In genomic region chrX:153674219-153674851, GRCh38 we compare ENCODE assay signal across 21 cellular contexts. TPM values are rescaled to one million over a fixed set of nuclear protein-coding genes. Genes with fewer than 3 reads are reported as not detected.
A peak's percentile ranks its signal among the peaks of the same experiment; 100 is the strongest.
DNase-seq lines count a peak whose midpoint lies in the region; ATAC-seq, FAIRE-seq and TF ChIP-seq lines count a peak whose summit lies in the region.
"Had no signal": no experiment of that assay in that cellular context is flagged by ENCODE, and none has a peak within 500 bp of the region (broad histone marks: within the 10 kb centered on the region; RNA-seq: fewer than 3 reads in every experiment).

No MANE protein-coding gene starts in this region.

- H3F3A ChIP-seq in GM23338 (replicated peaks; ENCODE audit: low read depth): no peaks in the 10 kb centered on the region

- peaks cover 13% of the 10 kb centered on the region for H3K27me3 Mint-ChIP-seq in GM23338 (ENCODE audit: insufficient read depth, low read depth, poor library complexity)
- H3K27me3 Mint-ChIP-seq in naive thymus-derived CD8-positive, alpha-beta T cell: peaks cover 6 to 24% (median 17%) of the 10 kb centered on the region in 5 donors

- in situ Hi-C loops in transverse colon (cut with MboI; ENCODE audit: low pct_ligation_motif_present in 1 of 4, low pct_unique_long_range_greater_than_20kb in 1 of 4, low sequenced_read_pairs in 3 of 4): loop anchor here (25.0 kb wide), 2 partner anchors 112 to 712 kb away; no protein-coding TSS in a partner anchor

- 83% methylated on average over 27 of the region's 27 CpGs; no CpG with 5 or more reads in 1 of the 2 donors for WGBS in transverse colon (ENCODE audit: low coverage in 1 of 2), 2 donors

- H3K4me3 ChIP-seq in GM23338 (peak overlapping the region; percentile 30; the same call in 1 of the 2 replicates), transverse colon (no peak overlapping the region)

- no peaks in the 10 kb centered on the region for H3K9me3 ChIP-seq in transverse colon

- peak; percentile 67 for ATAC-seq in GM23338
- ATAC-seq in naive thymus-derived CD8-positive, alpha-beta T cell: no peak
- ATAC-seq: activated CD8-positive, alpha-beta T cell treated with anti-CD3 and anti-CD28 coated beads, Interleukin-2, amount 10 ng/mL, durations not matched to agents 7 days and 5 days; right cardiac atrium had no signal

- H3K36me3 ChIP-seq in GM23338 (ENCODE audit: insufficient read depth) (no peaks in the 10 kb centered on the region), transverse colon (no peaks in the 10 kb centered on the region)

- no peak overlapping the region for H3K27ac Mint-ChIP-seq in GM23338
- peak overlapping the region in 2 of 10 donors; percentile 5 to 67 for H3K27ac Mint-ChIP-seq in naive thymus-derived CD8-positive, alpha-beta T cell
- H3K27ac Mint-ChIP-seq: activated CD8-positive, alpha-beta T cell treated with anti-CD3 and anti-CD28 coated beads, Interleukin-2, amount 10 ng/mL, durations not matched to agents 7 days and 5 days had no signal

- TF ChIP-seq CTCF in 22Rv1 (IDR thresholded peaks at IDR 0.05): 0 out of 2 replicates have a peak, but pooled peaks have one; percentile 6
- no peak for TF ChIP-seq CTCF in GM23338 (conservative IDR thresholded peaks at IDR 0.05; ENCODE audit: low read depth in 2 of 2)
- no peak for TF ChIP-seq CTCF in transverse colon (IDR thresholded peaks at IDR 0.05)

- H3K79me2 ChIP-seq in GM23338 (replicated peaks; ENCODE audit: insufficient read depth): no peaks in the 10 kb centered on the region

- peak overlapping the region; percentile 62 for H3K4me3 Mint-ChIP-seq in GM23338
- H3K4me3 Mint-ChIP-seq in naive thymus-derived CD8-positive, alpha-beta T cell: peak overlapping the region in 7 of 10 donors; percentile 30 to 72 (median 53)
- H3K4me3 Mint-ChIP-seq: activated CD8-positive, alpha-beta T cell treated with anti-CD3 and anti-CD28 coated beads, Interleukin-2, amount 10 ng/mL, durations not matched to agents 7 days and 5 days had no signal

- H3K4me1 ChIP-seq in GM23338 (ENCODE audit: insufficient read depth) (no peaks in the 10 kb centered on the region; the same call in 1 of the 2 replicates), transverse colon (no peaks in the 10 kb centered on the region)

- POLR2A ChIA-PET in naive thymus-derived CD8-positive, alpha-beta T cell (lab: Charles Lee): no interaction called here

- no peaks in the 10 kb centered on the region for H3K9me2 ChIP-seq in GM23338 (ENCODE audit: insufficient read depth)

- no peak for FAIRE-seq in RCC 7860 (lab: Jason Lieb, UNC)
- FAIRE-seq: endometrium, H1 had no signal

- H3K9me3 Mint-ChIP-seq in GM23338: no peaks in the 10 kb centered on the region
- H3K9me3 Mint-ChIP-seq in naive thymus-derived CD8-positive, alpha-beta T cell: peaks cover 0 to 2% (median 0%) of the 10 kb centered on the region in 9 donors

- DNase-seq in GM23338 (ENCODE audit: low spot score) (no peak), ecto neural progenitor cell (ENCODE audit: low spot score) (peak; percentile 49), NCI-H524 treated with DMSO at 0.1 percent for 48 hours (lab: John Stamatoyannopoulos, UW) (no peak), NCI-H226 (no peak), transverse colon (no peak), RCC 7860 (ENCODE audit: low spot score) (no peak)
- DNase-seq in naive thymus-derived CD8-positive, alpha-beta T cell: no peak
- DNase-seq: activated CD8-positive, alpha-beta T cell treated with anti-CD3 and anti-CD28 coated beads, Interleukin-2, amount 10 ng/mL, durations not matched to agents 7 days and 5 days; amygdala; central memory CD4-positive, alpha-beta T cell; COR-L47; mesenchymal stem cell; NCI-H187 treated with DMSO at 0.1 percent for 48 hours; NCI-H345; nucleus accumbens; Right ventricle myocardium superior had no signal

- H3K27me3 ChIP-seq in GM23338 (ENCODE audit: insufficient read depth) (0 out of 2 replicates have a peak, but pooled peaks cover 2% of the 10 kb centered on the region), transverse colon (peaks cover 30% of the 10 kb centered on the region)

- H2AFZ ChIP-seq in GM23338: no peak overlapping the region; the same call in 1 of the 2 replicates

- H3K4me2 ChIP-seq in GM23338: peak overlapping the region; percentile 32; the same call in 1 of the 2 replicates

- H3K36me3 Mint-ChIP-seq in GM23338 (ENCODE audit: low read depth): no peaks in the 10 kb centered on the region
- peaks cover 0 to 2% (median 0%) of the 10 kb centered on the region in 3 donors for H3K36me3 Mint-ChIP-seq in naive thymus-derived CD8-positive, alpha-beta T cell

- no peak for TF ChIP-seq POLR2A in transverse colon (IDR thresholded peaks at IDR 0.05)

- no peaks in the 10 kb centered on the region for H4K20me1 ChIP-seq in GM23338 (replicated peaks; ENCODE audit: insufficient read depth)

- no peak overlapping the region for H3K27ac ChIP-seq in 22Rv1
- no peak overlapping the region for H3K27ac ChIP-seq in GM23338 (ENCODE audit: low read depth)
- no peak overlapping the region for H3K27ac ChIP-seq in transverse colon
- H3K27ac ChIP-seq: VCaP had no signal

- no peak for TF ChIP-seq EP300 in transverse colon (IDR thresholded peaks at IDR 0.05; ENCODE audit: low read depth)

- H3K4me1 Mint-ChIP-seq in GM23338: peaks cover 12% of the 10 kb centered on the region
- peaks cover 0 to 2% (median 0%) of the 10 kb centered on the region in 4 donors for H3K4me1 Mint-ChIP-seq in naive thymus-derived CD8-positive, alpha-beta T cell

- intact Hi-C loops in transverse colon (cut with DNase I; ENCODE audit: low total_unique reads): no loop called here

TF ChIP-seq in GM23338, 12 proteins besides CTCF, POLR2A, EP300 and RAD21 (continues in another document):
- no peak for TF ChIP-seq ZNF114 (CRISPR knock-in tag; IDR thresholded peaks at IDR 0.05)
- no peak for TF ChIP-seq EZH2phosphoT487 (IDR thresholded peaks at IDR 0.05; ENCODE audit: unreplicated experiment)
- no peak for TF ChIP-seq ZNF331 (CRISPR knock-in tag; IDR thresholded peaks at IDR 0.05; ENCODE audit: low read depth)
- no peak for TF ChIP-seq JUNB (IDR thresholded peaks at IDR 0.05; ENCODE audit: unreplicated experiment)
- no peak for TF ChIP-seq STAT1 (IDR thresholded peaks at IDR 0.05; ENCODE audit: unreplicated experiment)
- no peak for TF ChIP-seq POLR2AphosphoS5 (IDR thresholded peaks at IDR 0.05; ENCODE audit: low read depth)
- TF ChIP-seq REST (IDR thresholded peaks at IDR 0.05; ENCODE audit: unreplicated experiment): no peak

RNA-seq across cellular contexts. Expression of gene PNCK, which starts 0.7 kb away (rescaled TPM):
- total RNA-seq in GM23338 (2014; rRNA removed; shearing (Covaris generic)): 5.4 and 11.9 TPM in 2 replicates
- 3.0 and 3.5 TPM in 2 replicates for polyA plus RNA-seq in GM23338 (2016; fragmentation: Nextera tagmentation; extraction: Ambion mirVana)
- not detected for total RNA-seq in naive thymus-derived CD8-positive, alpha-beta T cell
- polyA plus RNA-seq in naive thymus-derived CD8-positive, alpha-beta T cell: not detected
- total RNA-seq in transverse colon: 10 to 100 TPM in 1 of 4 donors, 1 to 10 TPM in 2, not detected in 1; 6.5 to 74.4 (median 7.9) TPM

RNA-seq across cellular contexts. Expression of gene SLC6A8, which starts 13.4 kb away (rescaled TPM):
- 61.9 and 68.6 TPM in 2 replicates for total RNA-seq in GM23338 (2014; rRNA removed; shearing (Covaris generic))
- polyA plus RNA-seq in GM23338 (2016; fragmentation: Nextera tagmentation; extraction: Ambion mirVana): 19.5 and 22.2 TPM in 2 replicates
- under 1 TPM; 0.31 to 0.49 TPM for total RNA-seq in naive thymus-derived CD8-positive, alpha-beta T cell
- polyA plus RNA-seq in naive thymus-derived CD8-positive, alpha-beta T cell: under 1 TPM in 2 of 3 donors, not detected in 1; 0.04 to 0.16 TPM
- total RNA-seq in transverse colon: 100 to 1,000 TPM in 3 of 4 donors, 10 to 100 TPM in 1; 61.1 to 332 (median 197) TPM

RNA-seq across cellular contexts. Expression of gene DUSP9, which starts 27.3 kb away (rescaled TPM):
- 3.4 and 3.9 TPM in 2 replicates for total RNA-seq in GM23338 (2014; rRNA removed; shearing (Covaris generic))
- polyA plus RNA-seq in GM23338 (2016; fragmentation: Nextera tagmentation; extraction: Ambion mirVana): 0.54 and 0.71 TPM in 2 replicates
- not detected for total RNA-seq in naive thymus-derived CD8-positive, alpha-beta T cell
- not detected for polyA plus RNA-seq in naive thymus-derived CD8-positive, alpha-beta T cell
- not detected for total RNA-seq in transverse colon
- total RNA-seq: activated CD8-positive, alpha-beta T cell treated with anti-CD3 and anti-CD28 coated beads, Interleukin-2, amount 10 ng/mL, durations not matched to agents 7 days and 5 days; Right ventricle myocardium superior had no signal
- polyA plus RNA-seq: right cardiac atrium had no signal

RNA-seq across cellular contexts. Expression of gene BCAP31, which starts 49.9 kb away (rescaled TPM):
- 85.0 and 104 TPM in 2 replicates for total RNA-seq in GM23338 (2014; rRNA removed; shearing (Covaris generic))
- 136 and 145 TPM in 2 replicates for polyA plus RNA-seq in GM23338 (2016; fragmentation: Nextera tagmentation; extraction: Ambion mirVana)
- 100 to 1,000 TPM; 108 to 118 TPM for total RNA-seq in naive thymus-derived CD8-positive, alpha-beta T cell
- polyA plus RNA-seq in naive thymus-derived CD8-positive, alpha-beta T cell: 100 to 1,000 TPM; 298 to 328 (median 319) TPM
- 100 to 1,000 TPM in 2 of 4 donors, 10 to 100 TPM in 2; 37.6 to 113 (median 74.4) TPM for total RNA-seq in transverse colon

RNA-seq across cellular contexts. Expression of gene ABCD1, which starts 50.3 kb away (rescaled TPM):
- 4.0 and 8.9 TPM in 2 replicates for total RNA-seq in GM23338 (2014; rRNA removed; shearing (Covaris generic))
- polyA plus RNA-seq in GM23338 (2016; fragmentation: Nextera tagmentation; extraction: Ambion mirVana): 2.4 and 2.9 TPM in 2 replicates
- 1 to 10 TPM; 5.8 to 7.3 TPM for total RNA-seq in naive thymus-derived CD8-positive, alpha-beta T cell
- polyA plus RNA-seq in naive thymus-derived CD8-positive, alpha-beta T cell: 1 to 10 TPM; 1.1 to 2.1 (median 2.0) TPM
- total RNA-seq in transverse colon: 10 to 100 TPM in 3 of 4 donors, 1 to 10 TPM in 1; 7.0 to 50.5 (median 18.1) TPM

Comparison
In these comparisons a context has a peak if more than half of its experiments do, and no peak if none do; other contexts are left out.
1. RNA of gene SLC6A8, which starts 13.4 kb away (total RNA-seq): 61.1 to 332 TPM in transverse colon and 61.9 to 68.6 TPM in GM23338; 0.31 to 0.49 TPM in naive thymus-derived CD8-positive, alpha-beta T cell; every median in the first group is over 10 times any median in the second.